Comparison of ENCODE assay signal across 2 cellular contexts in the genomic region with DNA sequence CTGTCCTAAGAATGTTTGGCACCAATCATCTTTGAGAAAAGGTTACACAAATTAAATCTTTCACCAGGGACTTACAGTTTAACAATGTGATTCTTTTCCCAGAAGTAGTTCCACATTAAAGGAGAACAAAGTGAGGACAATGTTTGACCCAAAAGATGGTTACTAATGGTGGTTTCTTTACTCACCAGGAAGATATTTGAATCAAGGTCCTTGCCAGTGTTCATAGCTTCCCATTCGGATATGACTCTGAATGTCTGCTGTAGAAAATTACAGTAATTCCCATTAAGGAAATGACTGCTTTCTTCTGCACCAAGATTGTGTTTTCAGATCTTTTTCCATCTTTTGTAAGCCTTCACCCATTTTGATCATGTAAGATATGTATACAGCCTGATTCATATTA.
TF ChIP-seq lines count a peak whose summit lies in the region.

No MANE protein-coding gene starts in this region.

TF ChIP-seq in SK-N-SH, 30 proteins besides CTCF, POLR2A, EP300 and RAD21 (continued from another document):
- TF ChIP-seq, protein P1, sequence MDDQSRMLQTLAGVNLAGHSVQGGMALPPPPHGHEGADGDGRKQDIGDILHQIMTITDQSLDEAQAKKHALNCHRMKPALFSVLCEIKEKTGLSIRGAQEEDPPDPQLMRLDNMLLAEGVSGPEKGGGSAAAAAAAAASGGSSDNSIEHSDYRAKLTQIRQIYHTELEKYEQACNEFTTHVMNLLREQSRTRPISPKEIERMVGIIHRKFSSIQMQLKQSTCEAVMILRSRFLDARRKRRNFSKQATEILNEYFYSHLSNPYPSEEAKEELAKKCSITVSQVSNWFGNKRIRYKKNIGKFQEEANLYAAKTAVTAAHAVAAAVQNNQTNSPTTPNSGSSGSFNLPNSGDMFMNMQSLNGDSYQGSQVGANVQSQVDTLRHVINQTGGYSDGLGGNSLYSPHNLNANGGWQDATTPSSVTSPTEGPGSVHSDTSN (IDR thresholded peaks at IDR 0.05), result no peak
- no peak for TF ChIP-seq RXRA (IDR thresholded peaks at IDR 0.05; ENCODE audit: borderline replicate concordance, low read depth)
- TF ChIP-seq, protein P2, sequence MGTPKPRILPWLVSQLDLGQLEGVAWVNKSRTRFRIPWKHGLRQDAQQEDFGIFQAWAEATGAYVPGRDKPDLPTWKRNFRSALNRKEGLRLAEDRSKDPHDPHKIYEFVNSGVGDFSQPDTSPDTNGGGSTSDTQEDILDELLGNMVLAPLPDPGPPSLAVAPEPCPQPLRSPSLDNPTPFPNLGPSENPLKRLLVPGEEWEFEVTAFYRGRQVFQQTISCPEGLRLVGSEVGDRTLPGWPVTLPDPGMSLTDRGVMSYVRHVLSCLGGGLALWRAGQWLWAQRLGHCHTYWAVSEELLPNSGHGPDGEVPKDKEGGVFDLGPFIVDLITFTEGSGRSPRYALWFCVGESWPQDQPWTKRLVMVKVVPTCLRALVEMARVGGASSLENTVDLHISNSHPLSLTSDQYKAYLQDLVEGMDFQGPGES (IDR thresholded peaks at IDR 0.05; ENCODE audit: low read depth, low read length), result no peak
- TF ChIP-seq JUND (IDR thresholded peaks at IDR 0.05), result 0 out of 2 replicates have a peak, but pooled peaks have one; percentile 23

TF ChIP-seq in SK-N-SH treated with all-trans-retinoic acid at 6 μM for 48 hours, 23 proteins besides CTCF, POLR2A, EP300 and RAD21 (continued from another document):
- TF ChIP-seq, protein P3, sequence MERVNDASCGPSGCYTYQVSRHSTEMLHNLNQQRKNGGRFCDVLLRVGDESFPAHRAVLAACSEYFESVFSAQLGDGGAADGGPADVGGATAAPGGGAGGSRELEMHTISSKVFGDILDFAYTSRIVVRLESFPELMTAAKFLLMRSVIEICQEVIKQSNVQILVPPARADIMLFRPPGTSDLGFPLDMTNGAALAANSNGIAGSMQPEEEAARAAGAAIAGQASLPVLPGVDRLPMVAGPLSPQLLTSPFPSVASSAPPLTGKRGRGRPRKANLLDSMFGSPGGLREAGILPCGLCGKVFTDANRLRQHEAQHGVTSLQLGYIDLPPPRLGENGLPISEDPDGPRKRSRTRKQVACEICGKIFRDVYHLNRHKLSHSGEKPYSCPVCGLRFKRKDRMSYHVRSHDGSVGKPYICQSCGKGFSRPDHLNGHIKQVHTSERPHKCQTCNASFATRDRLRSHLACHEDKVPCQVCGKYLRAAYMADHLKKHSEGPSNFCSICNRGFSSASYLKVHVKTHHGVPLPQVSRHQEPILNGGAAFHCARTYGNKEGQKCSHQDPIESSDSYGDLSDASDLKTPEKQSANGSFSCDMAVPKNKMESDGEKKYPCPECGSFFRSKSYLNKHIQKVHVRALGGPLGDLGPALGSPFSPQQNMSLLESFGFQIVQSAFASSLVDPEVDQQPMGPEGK (CRISPR knock-in tag; IDR thresholded peaks at IDR 0.05; ENCODE audit: borderline replicate concordance), result no peak
- no peak for TF ChIP-seq ZNF565 (CRISPR knock-in tag; conservative IDR thresholded peaks at IDR 0.05; ENCODE audit: low read depth)
- TF ChIP-seq, protein P4, sequence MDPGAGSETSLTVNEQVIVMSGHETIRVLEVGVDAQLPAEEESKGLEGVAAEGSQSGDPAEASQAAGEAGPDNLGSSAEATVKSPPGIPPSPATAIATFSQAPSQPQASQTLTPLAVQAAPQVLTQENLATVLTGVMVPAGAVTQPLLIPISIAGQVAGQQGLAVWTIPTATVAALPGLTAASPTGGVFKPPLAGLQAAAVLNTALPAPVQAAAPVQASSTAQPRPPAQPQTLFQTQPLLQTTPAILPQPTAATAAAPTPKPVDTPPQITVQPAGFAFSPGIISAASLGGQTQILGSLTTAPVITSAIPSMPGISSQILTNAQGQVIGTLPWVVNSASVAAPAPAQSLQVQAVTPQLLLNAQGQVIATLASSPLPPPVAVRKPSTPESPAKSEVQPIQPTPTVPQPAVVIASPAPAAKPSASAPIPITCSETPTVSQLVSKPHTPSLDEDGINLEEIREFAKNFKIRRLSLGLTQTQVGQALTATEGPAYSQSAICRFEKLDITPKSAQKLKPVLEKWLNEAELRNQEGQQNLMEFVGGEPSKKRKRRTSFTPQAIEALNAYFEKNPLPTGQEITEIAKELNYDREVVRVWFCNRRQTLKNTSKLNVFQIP (CRISPR knock-in tag; IDR thresholded peaks at IDR 0.05; ENCODE audit: borderline replicate concordance, low read depth), result no peak
- TF ChIP-seq, protein P5, sequence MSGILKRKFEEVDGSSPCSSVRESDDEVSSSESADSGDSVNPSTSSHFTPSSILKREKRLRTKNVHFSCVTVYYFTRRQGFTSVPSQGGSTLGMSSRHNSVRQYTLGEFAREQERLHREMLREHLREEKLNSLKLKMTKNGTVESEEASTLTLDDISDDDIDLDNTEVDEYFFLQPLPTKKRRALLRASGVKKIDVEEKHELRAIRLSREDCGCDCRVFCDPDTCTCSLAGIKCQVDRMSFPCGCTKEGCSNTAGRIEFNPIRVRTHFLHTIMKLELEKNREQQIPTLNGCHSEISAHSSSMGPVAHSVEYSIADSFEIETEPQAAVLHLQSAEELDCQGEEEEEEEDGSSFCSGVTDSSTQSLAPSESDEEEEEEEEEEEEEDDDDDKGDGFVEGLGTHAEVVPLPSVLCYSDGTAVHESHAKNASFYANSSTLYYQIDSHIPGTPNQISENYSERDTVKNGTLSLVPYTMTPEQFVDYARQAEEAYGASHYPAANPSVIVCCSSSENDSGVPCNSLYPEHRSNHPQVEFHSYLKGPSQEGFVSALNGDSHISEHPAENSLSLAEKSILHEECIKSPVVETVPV (CRISPR knock-in tag; IDR thresholded peaks at IDR 0.05), result no peak
- no peak for TF ChIP-seq CSDC2 (CRISPR knock-in tag; IDR thresholded peaks at IDR 0.05)
- no peak for TF ChIP-seq ZFP3 (CRISPR knock-in tag; IDR thresholded peaks at IDR 0.05)
- no peak for TF ChIP-seq ZC3H10 (CRISPR knock-in tag; IDR thresholded peaks at IDR 0.05)
- no peak for TF ChIP-seq ISL1 (CRISPR knock-in tag; IDR thresholded peaks at IDR 0.05)
- no peak for TF ChIP-seq OSR1 (CRISPR knock-in tag; IDR thresholded peaks at IDR 0.05)
- no peak for TF ChIP-seq ZNF8 (CRISPR knock-in tag; IDR thresholded peaks at IDR 0.05)
- TF ChIP-seq, protein P6, sequence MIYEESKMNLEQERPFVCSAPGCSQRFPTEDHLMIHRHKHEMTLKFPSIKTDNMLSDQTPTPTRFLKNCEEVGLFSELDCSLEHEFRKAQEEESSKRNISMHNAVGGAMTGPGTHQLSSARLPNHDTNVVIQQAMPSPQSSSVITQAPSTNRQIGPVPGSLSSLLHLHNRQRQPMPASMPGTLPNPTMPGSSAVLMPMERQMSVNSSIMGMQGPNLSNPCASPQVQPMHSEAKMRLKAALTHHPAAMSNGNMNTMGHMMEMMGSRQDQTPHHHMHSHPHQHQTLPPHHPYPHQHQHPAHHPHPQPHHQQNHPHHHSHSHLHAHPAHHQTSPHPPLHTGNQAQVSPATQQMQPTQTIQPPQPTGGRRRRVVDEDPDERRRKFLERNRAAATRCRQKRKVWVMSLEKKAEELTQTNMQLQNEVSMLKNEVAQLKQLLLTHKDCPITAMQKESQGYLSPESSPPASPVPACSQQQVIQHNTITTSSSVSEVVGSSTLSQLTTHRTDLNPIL (CRISPR knock-in tag; IDR thresholded peaks at IDR 0.05; ENCODE audit: low read depth), result no peak
- TF ChIP-seq ZNF70 (CRISPR knock-in tag; IDR thresholded peaks at IDR 0.05), result no peak
- TF ChIP-seq GLIS3 (CRISPR knock-in tag; IDR thresholded peaks at IDR 0.05), result no peak
- TF ChIP-seq, protein P7, sequence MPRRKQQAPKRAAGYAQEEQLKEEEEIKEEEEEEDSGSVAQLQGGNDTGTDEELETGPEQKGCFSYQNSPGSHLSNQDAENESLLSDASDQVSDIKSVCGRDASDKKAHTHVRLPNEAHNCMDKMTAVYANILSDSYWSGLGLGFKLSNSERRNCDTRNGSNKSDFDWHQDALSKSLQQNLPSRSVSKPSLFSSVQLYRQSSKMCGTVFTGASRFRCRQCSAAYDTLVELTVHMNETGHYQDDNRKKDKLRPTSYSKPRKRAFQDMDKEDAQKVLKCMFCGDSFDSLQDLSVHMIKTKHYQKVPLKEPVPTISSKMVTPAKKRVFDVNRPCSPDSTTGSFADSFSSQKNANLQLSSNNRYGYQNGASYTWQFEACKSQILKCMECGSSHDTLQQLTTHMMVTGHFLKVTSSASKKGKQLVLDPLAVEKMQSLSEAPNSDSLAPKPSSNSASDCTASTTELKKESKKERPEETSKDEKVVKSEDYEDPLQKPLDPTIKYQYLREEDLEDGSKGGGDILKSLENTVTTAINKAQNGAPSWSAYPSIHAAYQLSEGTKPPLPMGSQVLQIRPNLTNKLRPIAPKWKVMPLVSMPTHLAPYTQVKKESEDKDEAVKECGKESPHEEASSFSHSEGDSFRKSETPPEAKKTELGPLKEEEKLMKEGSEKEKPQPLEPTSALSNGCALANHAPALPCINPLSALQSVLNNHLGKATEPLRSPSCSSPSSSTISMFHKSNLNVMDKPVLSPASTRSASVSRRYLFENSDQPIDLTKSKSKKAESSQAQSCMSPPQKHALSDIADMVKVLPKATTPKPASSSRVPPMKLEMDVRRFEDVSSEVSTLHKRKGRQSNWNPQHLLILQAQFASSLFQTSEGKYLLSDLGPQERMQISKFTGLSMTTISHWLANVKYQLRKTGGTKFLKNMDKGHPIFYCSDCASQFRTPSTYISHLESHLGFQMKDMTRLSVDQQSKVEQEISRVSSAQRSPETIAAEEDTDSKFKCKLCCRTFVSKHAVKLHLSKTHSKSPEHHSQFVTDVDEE (CRISPR knock-in tag; IDR thresholded peaks at IDR 0.05), result no peak
TF ChIP-seq in SK-N-SH treated with all-trans-retinoic acid at 6 μM for 48 hours: peak in this region for 0.
